In the genomic region with DNA sequence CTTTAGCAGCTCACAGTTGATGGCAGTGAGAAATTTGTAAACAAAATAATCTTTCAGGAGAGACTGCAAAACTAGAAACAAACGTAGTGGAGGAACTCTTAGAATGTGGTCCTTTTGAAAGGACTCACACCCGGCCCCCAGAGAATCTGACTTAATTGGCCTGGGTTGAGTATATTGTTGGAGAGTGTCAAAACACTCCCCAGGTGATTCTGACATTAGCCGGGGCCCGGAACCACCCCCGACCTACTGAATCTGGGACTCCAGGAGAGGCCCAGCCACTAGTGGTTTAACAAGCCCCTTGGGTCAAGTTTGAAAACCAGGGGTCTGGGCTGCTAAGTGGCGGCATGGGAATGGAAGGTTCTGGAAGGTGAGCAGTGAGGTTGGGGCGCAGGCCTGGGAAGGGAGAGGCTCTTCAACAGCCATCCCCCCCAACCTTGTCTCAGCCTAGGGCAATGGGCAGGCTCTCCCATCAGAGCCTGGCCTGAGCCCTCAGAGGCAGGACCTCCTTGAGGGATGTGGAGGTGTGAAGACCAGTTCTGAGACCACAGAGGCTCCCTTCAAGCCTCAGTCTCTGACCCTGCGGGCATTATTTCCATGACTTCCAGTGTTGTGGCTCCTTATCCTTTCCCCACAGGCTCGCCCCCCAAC, we compare ENCODE assay signal across 11 cellular contexts. TPM values are rescaled to one million over a fixed set of nuclear protein-coding genes. Genes with fewer than 3 reads are reported as not detected.
DNase-seq lines count a peak whose midpoint lies in the region; ATAC-seq and TF ChIP-seq lines count a peak whose summit lies in the region.
"Had no signal": no experiment of that assay in that cellular context is flagged by ENCODE, and none has a peak within 500 bp of the region (broad histone marks: within the 10 kb centered on the region; RNA-seq: fewer than 3 reads in every experiment).

No MANE protein-coding gene starts in this region.

- CTCF ChIA-PET in RWPE1 (lab: Yijun Ruan, JAX), result interaction anchor here (0.7 to 1.7 kb wide), 2 partner anchors 22 to 419 kb away, joined by 3 to 6 read pairs; no protein-coding TSS in a partner anchor

- H3K27ac ChIP-seq in RWPE1 (peak overlapping the region; percentile 99), esophagus squamous epithelium (peak overlapping the region; percentile 90 to 97 (median 92)), skeletal muscle tissue (ENCODE audit: low read depth, low read length) (peak overlapping the region; percentile 64)

- TF ChIP-seq CTCF in RWPE1 (conservative IDR thresholded peaks at IDR 0.05; ENCODE audit: low read depth), result no peak
- no peak for TF ChIP-seq CTCF in esophagus squamous epithelium (IDR thresholded peaks at IDR 0.05)
- no peak for TF ChIP-seq CTCF in omental fat pad (IDR thresholded peaks at IDR 0.05)

- H3K9me3 ChIP-seq in esophagus squamous epithelium, result no peaks in the 10 kb centered on the region
- no peaks in the 10 kb centered on the region for H3K9me3 ChIP-seq in skeletal muscle tissue (ENCODE audit: control insufficient read depth in 3 of 3, low read length in 3 of 3)

- POLR2A ChIA-PET in RWPE1 (lab: Yijun Ruan, JAX; ENCODE audit: low non-redundant PET), result no interaction called here

- no peak for TF ChIP-seq POLR2A in esophagus squamous epithelium (IDR thresholded peaks at IDR 0.05)

- H3K36me3 ChIP-seq in esophagus squamous epithelium (no peaks in the 10 kb centered on the region), skeletal muscle tissue (ENCODE audit: control insufficient read depth in 3 of 3, insufficient read depth in 3 of 3, low read length in 3 of 3) (no peaks in the 10 kb centered on the region)

- intact Hi-C loops in esophagus squamous epithelium (cut with DNase I), result no loop called here

- ATAC-seq in HG03571 (IDR thresholded peaks at IDR 0.05; ENCODE audit: unreplicated experiment) (no peak), omental fat pad (ENCODE audit: low FRiP score) (no peak), GM19023 (IDR thresholded peaks at IDR 0.05; ENCODE audit: unreplicated experiment) (no peak)

- DNase-seq in DMS53 (lab: John Stamatoyannopoulos, UW) (peak; percentile 23), DMS53 treated with DMSO at 0.1 percent for 48 hours (lab: John Stamatoyannopoulos, UW; ENCODE audit: unreplicated experiment) (no peak), RWPE1 (ENCODE audit: low spot score) (no peak), esophagus squamous epithelium (lab: John Stamatoyannopoulos, UW) (no peak), omental fat pad (ENCODE audit: low spot score) (no peak)
- DNase-seq: activated CD4-positive, CD25-positive, alpha-beta regulatory T cell treated with anti-CD3 and anti-CD28 coated beads, Interleukin-2, amount 50 U/mL, for 72 hours; NCI-H1436 treated with DMSO at 0.1 percent for 48 hours; occipital lobe had no signal

- 65 to 74% methylated on average over 7 to 9 of the region's 9 CpGs for WGBS in esophagus squamous epithelium, 2 donors

- H3K27me3 ChIP-seq in esophagus squamous epithelium (no peaks in the 10 kb centered on the region), skeletal muscle tissue (ENCODE audit: control insufficient read depth in 3 of 3, insufficient read depth in 3 of 3, low read length in 3 of 3) (peaks cover 6 to 14% (median 13%) of the 10 kb centered on the region in 3 donors)

- no peak overlapping the region for H3K4me3 ChIP-seq in esophagus squamous epithelium
- H3K4me3 ChIP-seq in skeletal muscle tissue (ENCODE audit: low read length in 3 of 3), result peak overlapping the region in 1 of 3 donors; percentile 7

- H3K4me1 ChIP-seq in esophagus squamous epithelium (peaks cover 8 to 35% (median 18%) of the 10 kb centered on the region in 3 donors), skeletal muscle tissue (ENCODE audit: control insufficient read depth in 3 of 3, insufficient read depth in 3 of 3, low read length in 3 of 3) (peaks cover 3 to 15% (median 4%) of the 10 kb centered on the region in 3 donors)

- no peak overlapping the region for H3K9ac ChIP-seq in skeletal muscle tissue (ENCODE audit: low read depth in 1 of 3, low read length in 3 of 3)

RNA-seq across cellular contexts. Expression of a gene that starts 1.1 kb away (rescaled TPM):
- total RNA-seq in esophagus squamous epithelium, result 10 to 100 TPM; 24.8 to 44.0 (median 34.8) TPM
- total RNA-seq in skeletal muscle tissue, result 9.9 TPM
- 10 to 100 TPM; 22.4 to 69.7 (median 37.9) TPM for total RNA-seq in omental fat pad
